In genomic region chr10:77550378-77550777, GRCh38 we compare ENCODE assay signal across 16 cellular contexts.
"Had no signal": no experiment of that assay in that cellular context is flagged by ENCODE, and none has a peak within 500 bp of the region (broad histone marks: within the 10 kb centered on the region; RNA-seq: fewer than 3 reads in every experiment).

No MANE protein-coding gene starts in this region.

- H3K9me3 ChIP-seq: right lobe of liver, vagina had no signal

- H3K9me3 Mint-ChIP-seq: activated naive CD8-positive, alpha-beta T cell treated with anti-CD3 and anti-CD28 coated beads, Interleukin-2, amount 50 U/mL, for 24 hours; stimulated activated naive CD8-positive, alpha-beta T cell treated with anti-CD3 and anti-CD28 coated beads, Interleukin-15, amount 100 ng/mL, for 72 hours; WTC11 had no signal

- ATAC-seq: activated naive CD8-positive, alpha-beta T cell treated with anti-CD3 and anti-CD28 coated beads, Interleukin-2, amount 50 U/mL, for 24 hours; left colon; naive thymus-derived CD8-positive, alpha-beta T cell; right lobe of liver; stimulated activated naive CD8-positive, alpha-beta T cell treated with anti-CD3 and anti-CD28 coated beads, Interleukin-15, amount 100 ng/mL, for 72 hours; T-helper 17 cell; WTC11 had no signal

- H3K4me3 Mint-ChIP-seq: activated naive CD8-positive, alpha-beta T cell treated with anti-CD3 and anti-CD28 coated beads, Interleukin-2, amount 50 U/mL, for 24 hours; naive thymus-derived CD8-positive, alpha-beta T cell; stimulated activated naive CD8-positive, alpha-beta T cell treated with anti-CD3 and anti-CD28 coated beads, Interleukin-15, amount 100 ng/mL, for 72 hours; T-helper 17 cell; WTC11 had no signal

- H3K4me3 ChIP-seq: lung, right lobe of liver, vagina had no signal

- H3K36me3 Mint-ChIP-seq: naive thymus-derived CD8-positive, alpha-beta T cell; WTC11 had no signal

- H3K27ac Mint-ChIP-seq: activated naive CD8-positive, alpha-beta T cell treated with anti-CD3 and anti-CD28 coated beads, Interleukin-2, amount 50 U/mL, for 24 hours; naive thymus-derived CD8-positive, alpha-beta T cell; progenitor cell of endocrine pancreas; stimulated activated naive CD8-positive, alpha-beta T cell treated with anti-CD3 and anti-CD28 coated beads, Interleukin-15, amount 100 ng/mL, for 72 hours; T-helper 17 cell; WTC11 had no signal

- H3K4me1 Mint-ChIP-seq: activated naive CD8-positive, alpha-beta T cell treated with anti-CD3 and anti-CD28 coated beads, Interleukin-2, amount 50 U/mL, for 24 hours; T-helper 17 cell; WTC11 had no signal

- H3K27me3 ChIP-seq: right lobe of liver, vagina had no signal

- DNase-seq: activated CD4-positive, alpha-beta T cell treated with anti-CD3 and anti-CD28 coated beads for 48 hours; activated naive CD4-positive, alpha-beta T cell treated with Interleukin-2 at 50 U/mL for 16 hours; activated naive CD8-positive, alpha-beta T cell treated with anti-CD3 and anti-CD28 coated beads, Interleukin-2, amount 50 U/mL, for 24 hours; cortex of kidney; effector memory CD4-positive, alpha-beta T cell; left colon; naive thymus-derived CD8-positive, alpha-beta T cell; right lobe of liver; stimulated activated CD4-positive, alpha-beta T cell treated with anti-CD3 and anti-CD28 coated beads, Interleukin-12 subunit alpha, Interleukin-12 subunit beta, amount 100 ng/mL, for 4 hours; stimulated activated CD4-positive, alpha-beta T cell treated with anti-CD3 and anti-CD28 coated beads, Interleukin-2, amount 100 ng/mL, for 48 hours; stimulated activated naive CD8-positive, alpha-beta T cell treated with anti-CD3 and anti-CD28 coated beads, Interleukin-15, amount 100 ng/mL, for 72 hours; T-helper 17 cell had no signal

- H3K36me3 ChIP-seq: right lobe of liver, vagina had no signal

- H3K27ac ChIP-seq: right lobe of liver, vagina had no signal
